In genomic region chr5:42494414-42494813, GRCh38 we compare ENCODE assay signal across 1 cellular context.
TF ChIP-seq lines count a peak whose summit lies in the region.

No MANE protein-coding gene starts in this region.

TF ChIP-seq in IMR-90, 13 proteins besides CTCF, POLR2A, EP300 and RAD21:
- TF ChIP-seq, protein P1, sequence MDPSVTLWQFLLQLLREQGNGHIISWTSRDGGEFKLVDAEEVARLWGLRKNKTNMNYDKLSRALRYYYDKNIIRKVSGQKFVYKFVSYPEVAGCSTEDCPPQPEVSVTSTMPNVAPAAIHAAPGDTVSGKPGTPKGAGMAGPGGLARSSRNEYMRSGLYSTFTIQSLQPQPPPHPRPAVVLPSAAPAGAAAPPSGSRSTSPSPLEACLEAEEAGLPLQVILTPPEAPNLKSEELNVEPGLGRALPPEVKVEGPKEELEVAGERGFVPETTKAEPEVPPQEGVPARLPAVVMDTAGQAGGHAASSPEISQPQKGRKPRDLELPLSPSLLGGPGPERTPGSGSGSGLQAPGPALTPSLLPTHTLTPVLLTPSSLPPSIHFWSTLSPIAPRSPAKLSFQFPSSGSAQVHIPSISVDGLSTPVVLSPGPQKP (IDR thresholded peaks at IDR 0.05; ENCODE audit: borderline replicate concordance, low read depth, low read length) = no peak
- TF ChIP-seq CHD1 (IDR thresholded peaks at IDR 0.05; ENCODE audit: low read depth, low read length) (no peak), RFX5 (IDR thresholded peaks at IDR 0.05; ENCODE audit: low read depth, low read length) (no peak), NFE2L2 (IDR thresholded peaks at IDR 0.05; ENCODE audit: low read depth, low read length) (no peak), RCOR1 (IDR thresholded peaks at IDR 0.05; ENCODE audit: insufficient replicate concordance, low read length) (no peak), BHLHE40 (IDR thresholded peaks at IDR 0.05; ENCODE audit: low read depth, low read length) (no peak), MAZ (IDR thresholded peaks at IDR 0.05; ENCODE audit: borderline replicate concordance, low read depth, low read length) (no peak), SMC3 (IDR thresholded peaks at IDR 0.05; ENCODE audit: low read depth, low read length) (no peak), MAFK (IDR thresholded peaks at IDR 0.05; ENCODE audit: low read depth, low read length) (no peak), MXI1 (IDR thresholded peaks at IDR 0.05; ENCODE audit: borderline replicate concordance, low read depth, low read length) (no peak), USF2 (IDR thresholded peaks at IDR 0.05; ENCODE audit: low read depth, low read length) (no peak)
